9 cellular contexts compared by ENCODE assay signal in the genomic region with DNA sequence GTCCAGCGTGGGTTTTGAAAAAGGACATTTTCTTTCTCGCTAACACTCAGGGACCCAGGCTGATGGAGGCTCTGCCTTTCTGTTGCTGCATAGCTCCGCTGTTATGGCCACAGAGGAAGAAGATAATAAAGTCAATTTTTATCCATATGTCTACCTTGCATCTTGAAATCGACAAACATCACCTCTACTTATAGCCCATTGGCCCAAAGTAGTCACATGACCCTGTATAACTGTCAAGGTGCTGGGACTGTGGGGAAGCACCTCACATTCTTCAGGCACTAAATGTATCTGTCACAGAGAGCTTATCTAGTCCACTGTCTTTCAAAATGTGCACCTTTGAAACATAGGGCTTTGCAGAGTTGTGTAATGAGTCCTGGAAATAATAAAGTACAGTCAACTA. TPM values are rescaled to one million over a fixed set of nuclear protein-coding genes. Genes with fewer than 3 reads are reported as not detected.
"Had no signal": no experiment of that assay in that cellular context is flagged by ENCODE, and none has a peak within 500 bp of the region (broad histone marks: within the 10 kb centered on the region; RNA-seq: fewer than 3 reads in every experiment).

No MANE protein-coding gene starts in this region.

- H3K4me3 ChIP-seq: GM23338, HAP-1 had no signal

- H3K4me1 ChIP-seq: HAP-1 had no signal

- FAIRE-seq: HepG2 had no signal

- H2AFZ ChIP-seq: GM23338 had no signal

- H3K9me3 ChIP-seq: HAP-1 had no signal

- H3K27ac ChIP-seq: HL-60 had no signal

- ATAC-seq: GM23338, HCT116, HepG2 had no signal

- DNase-seq: H7, HFFc6, KBM-7 had no signal

- H3K36me3 ChIP-seq: HAP-1 had no signal

- H3K4me2 ChIP-seq: GM23338 had no signal

RNA-seq across cellular contexts. Expression of gene RCAN2, which starts 47.6 kb away (rescaled TPM):
- total RNA-seq: HepG2 had no signal
- polyA plus RNA-seq: HepG2, IgD-negative memory B cell had no signal
